Comparison of ENCODE assay signal across 1 cellular context in genomic region chr20:10286356-10286755, GRCh38.
TF ChIP-seq lines count a peak whose summit lies in the region.

No MANE protein-coding gene starts in this region.

TF ChIP-seq in GM23338, 12 proteins besides CTCF, POLR2A, EP300 and RAD21 (continued from another document):
- TF ChIP-seq ZNF462 (CRISPR knock-in tag; IDR thresholded peaks at IDR 0.05) (no peak), STAT1 (IDR thresholded peaks at IDR 0.05; ENCODE audit: unreplicated experiment) (no peak), EZH2 (IDR thresholded peaks at IDR 0.05; ENCODE audit: low read depth, unreplicated experiment) (no peak), REST (IDR thresholded peaks at IDR 0.05; ENCODE audit: unreplicated experiment) (no peak), CREB1 (CRISPR knock-in tag; IDR thresholded peaks at IDR 0.05; ENCODE audit: low read depth) (no peak), JUNB (IDR thresholded peaks at IDR 0.05; ENCODE audit: unreplicated experiment) (no peak), ETS1 (IDR thresholded peaks at IDR 0.05) (no peak), POLR2AphosphoS5 (IDR thresholded peaks at IDR 0.05; ENCODE audit: low read depth) (no peak)
